In genomic region chr12:124771462-124772361, GRCh38 we compare ENCODE assay signal across 8 cellular contexts.
DNase-seq lines count a peak whose midpoint lies in the region; ATAC-seq and TF ChIP-seq lines count a peak whose summit lies in the region.

No MANE protein-coding gene starts in this region.

- peak; percentile 98 for TF ChIP-seq CTCF in GM12874 (IDR thresholded peaks at IDR 0.05; ENCODE audit: insufficient read depth, low read depth, low read length)
- TF ChIP-seq CTCF in ascending aorta (IDR thresholded peaks at IDR 0.05): peak; percentile 91 to 100 (median 99)

- H3K4me1 ChIP-seq in ascending aorta (peaks cover 5 to 21% of the 10 kb centered on the region in 2 donors), skeletal muscle tissue (ENCODE audit: control insufficient read depth in 3 of 3, insufficient read depth in 3 of 3, low read length in 3 of 3) (peaks cover 20 to 43% (median 34%) of the 10 kb centered on the region in 3 donors)

- no peaks in the 10 kb centered on the region for H3K27me3 ChIP-seq in ascending aorta
- peaks cover 0 to 5% (median 0%) of the 10 kb centered on the region in 3 donors for H3K27me3 ChIP-seq in skeletal muscle tissue (ENCODE audit: control insufficient read depth in 3 of 3, insufficient read depth in 3 of 3, low read length in 3 of 3)

- intact Hi-C loops in ascending aorta (cut with DNase I): loop anchor here (1.0 kb wide), 1 partner anchor 735 kb away; no protein-coding TSS in a partner anchor

- no peak overlapping the region for H3K27ac ChIP-seq in ascending aorta
- H3K27ac ChIP-seq in skeletal muscle tissue (ENCODE audit: low read depth, low read length): no peak overlapping the region

- DNase-seq in NCI-H146 treated with DMSO at 0.1 percent for 48 hours (lab: John Stamatoyannopoulos, UW; ENCODE audit: unreplicated experiment): peak; percentile 53
- peak; percentile 32 for DNase-seq in T-helper 22 cell (ENCODE audit: low read depth)
- peak in 1 of 2 donors; percentile 93 for DNase-seq in ascending aorta (ENCODE audit: low spot score in 2 of 2)
- peak; percentile 63 to 77 for DNase-seq in hippocampal formation (lab: John Stamatoyannopoulos, UW)
- no peak for DNase-seq in A172 (ENCODE audit: low spot score)

- H3K9me3 ChIP-seq in ascending aorta: no peaks in the 10 kb centered on the region
- H3K9me3 ChIP-seq in skeletal muscle tissue (ENCODE audit: control insufficient read depth in 3 of 3, low read length in 3 of 3): no peaks in the 10 kb centered on the region

- peak overlapping the region in 2 of 3 donors; percentile 16 to 38 for H3K9ac ChIP-seq in skeletal muscle tissue (ENCODE audit: low read depth in 1 of 3, low read length in 3 of 3)

- no peak for ATAC-seq in GM19397 (IDR thresholded peaks at IDR 0.05; ENCODE audit: unreplicated experiment)

- H3K36me3 ChIP-seq in ascending aorta: no peaks in the 10 kb centered on the region
- no peaks in the 10 kb centered on the region for H3K36me3 ChIP-seq in skeletal muscle tissue (ENCODE audit: control insufficient read depth in 3 of 3, insufficient read depth in 3 of 3, low read length in 3 of 3)

- no peak overlapping the region for H3K4me3 ChIP-seq in ascending aorta
- H3K4me3 ChIP-seq in skeletal muscle tissue (ENCODE audit: low read length in 3 of 3): peak overlapping the region in 1 of 3 donors; percentile 22
